ENCODE assay signal across 7 cellular contexts in the genomic region with DNA sequence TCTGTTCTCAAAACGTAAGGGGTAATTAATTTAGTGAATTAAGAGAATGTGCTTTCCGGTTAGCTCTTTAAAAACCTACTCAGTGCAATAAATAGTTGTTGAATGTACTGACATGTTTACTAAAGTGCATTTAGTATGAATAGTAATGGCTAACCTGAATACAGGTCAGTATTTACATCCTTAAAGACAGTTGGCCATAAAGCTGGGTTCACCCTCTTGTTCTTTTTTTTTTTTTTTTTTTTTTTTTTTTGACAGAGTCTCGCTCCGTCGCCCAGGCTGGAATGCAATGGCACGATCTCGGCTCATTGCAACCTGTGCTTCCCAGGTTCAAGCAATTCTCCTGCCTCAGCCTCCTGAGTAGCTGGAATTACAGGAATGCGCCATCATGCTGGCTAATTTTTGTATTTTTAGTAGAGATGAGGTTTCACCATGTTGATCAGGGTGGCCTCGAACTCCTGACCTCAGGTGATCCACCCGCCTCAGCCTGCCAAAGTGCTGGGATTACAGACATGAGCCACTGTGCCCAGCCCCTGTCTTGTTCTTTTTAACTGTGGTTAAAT. TPM values are rescaled to one million over a fixed set of nuclear protein-coding genes. Genes with fewer than 3 reads are reported as not detected.
DNase-seq lines count a peak whose midpoint lies in the region; TF ChIP-seq lines count a peak whose summit lies in the region.
"Not testable (repeated sequence)": the region's sequence is repeated elsewhere in the genome, so short reads cannot be mapped to it uniquely, and the experiment has no call there.
"Had no signal": no experiment of that assay in that cellular context is flagged by ENCODE, and none has a peak within 500 bp of the region (broad histone marks: within the 10 kb centered on the region; RNA-seq: fewer than 3 reads in every experiment).

No MANE protein-coding gene starts in this region.

- not testable (repeated sequence) for H3K4me3 ChIP-seq in HEK293 (ENCODE audit: low read depth, low read length); Loucy (ENCODE audit: low read length, poor library complexity, severe bottlenecking)

- H3K27me3 Mint-ChIP-seq in activated CD4-positive, alpha-beta T cell treated with anti-CD3 and anti-CD28 coated beads, Interleukin-2, amount 10 ng/mL, durations not matched to agents 24 days and 14 days, result not testable (repeated sequence)

- H3K9me3 Mint-ChIP-seq in activated CD4-positive, alpha-beta T cell treated with anti-CD3 and anti-CD28 coated beads, Interleukin-2, amount 10 ng/mL, durations not matched to agents 24 days and 14 days, result not testable (repeated sequence)

- not testable (repeated sequence) for H3K27ac ChIP-seq in HEK293 (ENCODE audit: extremely low read depth, low read depth, low read length)

- H3K4me2 ChIP-seq in Loucy (ENCODE audit: low read depth, low read length, poor library complexity, severe bottlenecking), result peak overlapping the region; percentile 51

- H3K4me1 ChIP-seq in HEK293 (ENCODE audit: control insufficient read depth, insufficient read depth, low read length), result not testable (repeated sequence)
- peaks cover 75% of the 10 kb centered on the region for H3K4me1 ChIP-seq in Loucy (ENCODE audit: insufficient read depth, low read length, poor library complexity, severe bottlenecking)

- H3K27ac Mint-ChIP-seq in activated CD4-positive, alpha-beta T cell treated with anti-CD3 and anti-CD28 coated beads, Interleukin-2, amount 10 ng/mL, durations not matched to agents 24 days and 14 days, result not testable (repeated sequence)

- not testable (repeated sequence) for H3F3A ChIP-seq in Loucy (ENCODE audit: low read depth)

- peak; percentile 40 for DNase-seq in activated CD4-positive, alpha-beta T cell treated with anti-CD3 and anti-CD28 coated beads, Interleukin-2, amount 10 ng/mL, durations not matched to agents 24 days and 14 days
- DNase-seq in glomerular visceral epithelial cell (ENCODE audit: extremely low spot score), result peak; percentile 17
- peak; percentile 37 for DNase-seq in left kidney (ENCODE audit: low read depth, low spot score)

- not testable (repeated sequence) for H2AFZ ChIP-seq in Loucy (ENCODE audit: low read length)

- not testable (repeated sequence) for H3K36me3 ChIP-seq in HEK293 (ENCODE audit: control insufficient read depth in 2 of 2, insufficient read depth in 1 of 2, low read length in 2 of 2); Loucy (ENCODE audit: insufficient read depth, low read length)

- H3K27me3 ChIP-seq in Loucy (ENCODE audit: insufficient read depth, low read length, poor library complexity, severe bottlenecking), result not testable (repeated sequence)

- POLR2A ChIA-PET in HEK293 (lab: Yijun Ruan, JAX), result interaction anchor here (1.0 kb wide), 1 partner anchor 14 kb away, joined by 5 read pairs; no protein-coding TSS in a partner anchor

- peaks cover 41% of the 10 kb centered on the region for H3K36me3 Mint-ChIP-seq in activated CD4-positive, alpha-beta T cell treated with anti-CD3 and anti-CD28 coated beads, Interleukin-2, amount 10 ng/mL, durations not matched to agents 24 days and 14 days (ENCODE audit: low read depth)

- H3K9me3 ChIP-seq in HEK293 (ENCODE audit: control insufficient read depth, insufficient read depth, low read depth, low read length); Loucy (ENCODE audit: insufficient read depth, low read depth, low read length): not testable (repeated sequence)

- H3K9ac ChIP-seq in Loucy (ENCODE audit: low read depth, low read length, poor library complexity, severe bottlenecking), result not testable (repeated sequence)

- H3K9me2 ChIP-seq in Loucy (replicated peaks; ENCODE audit: low read depth, low read length), result not testable (repeated sequence)

- H3K4me3 Mint-ChIP-seq in activated CD4-positive, alpha-beta T cell treated with anti-CD3 and anti-CD28 coated beads, Interleukin-2, amount 10 ng/mL, durations not matched to agents 24 days and 14 days, result not testable (repeated sequence)

- H3K4me1 Mint-ChIP-seq in activated CD4-positive, alpha-beta T cell treated with anti-CD3 and anti-CD28 coated beads, Interleukin-2, amount 10 ng/mL, durations not matched to agents 24 days and 14 days, result peaks cover 57% of the 10 kb centered on the region

- not testable (repeated sequence) for H4K20me1 ChIP-seq in Loucy (ENCODE audit: insufficient read depth, low read length, poor library complexity, severe bottlenecking)

- peaks cover 62% of the 10 kb centered on the region for H3K79me2 ChIP-seq in Loucy (ENCODE audit: insufficient read depth, low read length)

- CTCF ChIA-PET in HEK293 (lab: Yijun Ruan, JAX), result interaction anchor here (0.6 to 1.6 kb wide), 4 partner anchors 10 to 299 kb away, joined by 3 to 6 read pairs (median 4); no protein-coding TSS in a partner anchor

- not testable (repeated sequence) for TF ChIP-seq CTCF in HEK293 (tag by site-specific recombination; IDR thresholded peaks at IDR 0.05); Loucy (conservative IDR thresholded peaks at IDR 0.05; ENCODE audit: low read length)

- intact Hi-C loops in activated CD4-positive, alpha-beta T cell treated with anti-CD3 and anti-CD28 coated beads, Interleukin-2, amount 10 ng/mL, durations not matched to agents 24 days and 14 days (cut with micrococcal nuclease), result not testable (repeated sequence)

TF ChIP-seq in HEK293, 187 proteins besides CTCF, POLR2A, EP300 and RAD21:
- TF ChIP-seq ZNF362 (tag by site-specific recombination; IDR thresholded peaks at IDR 0.05), result peak; percentile 89

RNA-seq across cellular contexts. Expression of gene NCOA7, which starts 14.2 kb away (rescaled TPM):
- total RNA-seq in activated CD4-positive, alpha-beta T cell treated with anti-CD3 and anti-CD28 coated beads, Interleukin-2, amount 10 ng/mL, durations not matched to agents 24 days and 14 days, result 52.5 and 53.7 TPM in 2 replicates

RNA-seq across cellular contexts. Expression of gene HEY2, which starts 55.5 kb away (rescaled TPM):
- total RNA-seq in activated CD4-positive, alpha-beta T cell treated with anti-CD3 and anti-CD28 coated beads, Interleukin-2, amount 10 ng/mL, durations not matched to agents 24 days and 14 days, result not detected in 2 replicates
- total RNA-seq: A172, Caco-2 had no signal
